Comparison of ENCODE assay signal across 8 cellular contexts in the genomic region with DNA sequence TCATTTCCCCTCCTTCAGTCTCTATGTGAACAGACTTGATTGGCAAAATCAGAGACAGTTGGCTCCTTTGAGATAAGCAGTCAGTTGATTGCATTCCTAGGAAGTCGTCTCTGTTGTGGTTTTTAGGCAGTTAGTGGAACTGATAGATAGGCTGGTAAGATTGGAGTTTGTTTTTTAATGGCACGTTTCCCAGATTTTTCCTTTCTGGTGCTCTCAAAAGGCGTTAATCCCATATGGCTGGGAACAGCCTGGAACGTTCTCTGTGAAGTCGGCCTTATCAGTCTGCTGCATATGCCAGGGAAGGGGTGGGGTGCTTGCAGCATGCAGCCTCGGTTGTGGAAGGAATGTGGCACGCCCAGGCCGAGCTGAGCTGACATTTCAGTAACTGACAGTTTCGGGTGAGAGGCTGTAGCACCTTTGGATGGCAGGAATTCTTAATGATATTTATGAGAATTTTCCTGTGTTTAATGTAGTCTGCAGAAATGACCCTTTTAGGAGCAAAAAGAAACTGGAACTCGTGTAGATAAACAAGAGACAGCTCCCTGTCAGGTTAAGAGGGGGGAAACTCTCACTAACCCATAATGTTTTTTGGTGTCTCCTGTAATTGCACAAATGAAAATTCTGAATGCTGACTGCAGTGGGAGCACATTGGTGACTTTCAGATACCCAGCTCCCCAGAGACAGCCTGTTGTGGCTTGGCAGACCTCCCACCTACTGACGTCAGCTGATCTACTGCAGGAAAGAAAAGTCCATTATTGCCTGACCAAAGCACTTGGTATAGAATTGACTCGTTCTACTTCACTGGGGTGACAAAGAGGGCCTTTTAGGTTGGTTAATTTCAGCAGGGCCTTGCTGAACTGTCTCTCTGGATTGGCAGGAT. TPM values are rescaled to one million over a fixed set of nuclear protein-coding genes. Genes with fewer than 3 reads are reported as not detected.
DNase-seq lines count a peak whose midpoint lies in the region; TF ChIP-seq lines count a peak whose summit lies in the region.

No MANE protein-coding gene starts in this region.

- no peak for TF ChIP-seq POLR2A in lower leg skin (IDR thresholded peaks at IDR 0.05)

- WGBS in lower leg skin, 2 donors: 1 to 3% methylated on average over 12 of the region's 12 CpGs

- no peak overlapping the region for H3K4me3 ChIP-seq in lower leg skin (ENCODE audit: low read depth, poor library complexity, severe bottlenecking)

- intact Hi-C loops in lower leg skin (cut with DNase I; ENCODE audit: low total_unique reads): no loop called here

- TF ChIP-seq CTCF in VCaP (conservative IDR thresholded peaks at IDR 0.05): no peak
- TF ChIP-seq CTCF in lower leg skin (IDR thresholded peaks at IDR 0.05): no peak

- peak overlapping the region; percentile 93 for H3K27ac ChIP-seq in VCaP

- DNase-seq in Daoy (ENCODE audit: low read depth) (peak; percentile 92), HCEC 1CT (peak; percentile 81), NCI-H1092 treated with DMSO at 0.1 percent for 48 hours (lab: John Stamatoyannopoulos, UW) (peak; percentile 94), dedifferentiated amniotic fluid mesenchymal stem cell (ENCODE audit: extremely low spot score) (peak; percentile 80), lower leg skin (ENCODE audit: low spot score in 2 of 2) (peak; percentile 71 to 94), DMS114 treated with DMSO at 0.1 percent for 48 hours (lab: John Stamatoyannopoulos, UW; ENCODE audit: unreplicated experiment) (no peak)
- peak; percentile 33 to 48 (median 38) for DNase-seq in stimulated activated CD4-positive, alpha-beta T cell treated with anti-CD3 and anti-CD28 coated beads, TNF-alpha, amount 100 ng/mL, for 48 hours (ENCODE audit: low read depth in 3 of 3)

RNA-seq across cellular contexts. Expression of gene SPTAN1, which starts 6.3 kb away (rescaled TPM):
- 161 and 164 TPM in 2 replicates for total RNA-seq in Daoy (2014; rRNA removed; shearing (Covaris generic))
- 100 to 1,000 TPM; 223 to 331 (median 293) TPM for total RNA-seq in lower leg skin

RNA-seq across cellular contexts. Expression of gene GLE1, which starts 54.2 kb away (rescaled TPM):
- 56.6 and 58.3 TPM in 2 replicates for total RNA-seq in Daoy (2014; rRNA removed; shearing (Covaris generic))
- 10 to 100 TPM; 28.6 to 44.3 (median 30.8) TPM for total RNA-seq in lower leg skin
